5 cellular contexts compared by ENCODE assay signal in genomic region chr7:143772738-143773468, GRCh38. TPM values are rescaled to one million over a fixed set of nuclear protein-coding genes. Genes with fewer than 3 reads are reported as not detected.
"Had no signal": no experiment of that assay in that cellular context is flagged by ENCODE, and none has a peak within 500 bp of the region (broad histone marks: within the 10 kb centered on the region; RNA-seq: fewer than 3 reads in every experiment).

No MANE protein-coding gene starts in this region.

RNA-seq across cellular contexts. Expression of gene CTAGE6, which starts 15.4 kb away (rescaled TPM):
- total RNA-seq: left ventricle myocardium inferior, occipital lobe, progenitor cell of endocrine pancreas, right atrium auricular region had no signal
- polyA plus RNA-seq: keratinocyte had no signal
